22 cellular contexts compared by ENCODE assay signal in the genomic region with DNA sequence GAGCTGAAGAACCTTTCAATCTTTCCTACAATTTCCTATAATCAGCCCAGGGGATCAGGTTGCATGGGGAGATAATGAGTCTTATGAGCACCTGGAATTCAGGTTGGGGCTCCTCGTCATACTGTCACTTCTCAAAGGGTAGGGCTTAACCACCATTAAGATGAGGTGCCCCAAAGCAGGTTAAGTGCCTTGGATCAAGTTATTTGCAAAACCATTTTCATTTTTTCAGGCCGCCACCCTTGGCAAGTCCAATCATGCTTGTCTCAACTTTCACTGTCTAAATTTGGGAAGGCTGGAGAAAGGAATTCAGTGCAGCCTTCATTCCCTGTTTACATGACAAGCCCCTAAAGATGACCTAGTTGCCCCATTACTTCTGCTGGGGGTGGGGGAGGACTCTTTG. TPM values are rescaled to one million over a fixed set of nuclear protein-coding genes. Genes with fewer than 3 reads are reported as not detected.
DNase-seq lines count a peak whose midpoint lies in the region; ATAC-seq, FAIRE-seq and TF ChIP-seq lines count a peak whose summit lies in the region.
"Had no signal": no experiment of that assay in that cellular context is flagged by ENCODE, and none has a peak within 500 bp of the region (broad histone marks: within the 10 kb centered on the region; RNA-seq: fewer than 3 reads in every experiment).

No MANE protein-coding gene starts in this region.

- peaks cover 43% of the 10 kb centered on the region for H3K79me2 ChIP-seq in keratinocyte (ENCODE audit: control insufficient read depth, insufficient read depth, low read length)

- TF ChIP-seq POLR2A in right lobe of liver (IDR thresholded peaks at IDR 0.05), result no peak

- 86% methylated on average over 1 of the region's 2 CpGs for WGBS in right lobe of liver (ENCODE audit: insufficient coverage, low coverage, low lambda C conversion rate, missing lambda C conversion rate)

- H4K20me1 ChIP-seq in keratinocyte (ENCODE audit: control insufficient read depth, extremely low read depth, insufficient read depth, low read length), result no peaks in the 10 kb centered on the region

- peaks cover 40% of the 10 kb centered on the region for H3K36me3 ChIP-seq in RWPE2 (ENCODE audit: low read depth)
- H3K36me3 ChIP-seq in keratinocyte (ENCODE audit: control insufficient read depth in 2 of 2, extremely low read depth in 1 of 2, insufficient read depth in 2 of 2, low read length in 2 of 2), result peaks cover 10 to 23% of the 10 kb centered on the region in 2 experiments
- peaks cover 0 to 17% (median 1%) of the 10 kb centered on the region in 4 donors for H3K36me3 ChIP-seq in right lobe of liver
- H3K36me3 ChIP-seq: gastrocnemius medialis had no signal

- H3K4me2 ChIP-seq in keratinocyte (ENCODE audit: control insufficient read depth, extremely low read depth, insufficient read depth, low read depth, low read length), result peak overlapping the region; percentile 75
- H3K4me2 ChIP-seq: KMS-11 had no signal

- TF ChIP-seq CTCF in RWPE2 (IDR thresholded peaks at IDR 0.05; ENCODE audit: poor library complexity, severe bottlenecking) (no peak), keratinocyte (optimal IDR thresholded peaks at IDR 0.05 in 1 of 3, IDR thresholded peaks at IDR 0.05 in 1 of 3, conservative IDR thresholded peaks at IDR 0.05 in 1 of 3; ENCODE audit: extremely low read depth in 1 of 3, insufficient read depth in 2 of 3, low read length in 3 of 3) (no peak), GM13976 (IDR thresholded peaks at IDR 0.05; ENCODE audit: borderline replicate concordance, control extremely low read depth, extremely low read depth, insufficient read depth, missing control alignments) (no peak), right lobe of liver (IDR thresholded peaks at IDR 0.05) (no peak)

- no peak overlapping the region for H2AFZ ChIP-seq in keratinocyte (ENCODE audit: control insufficient read depth, low read length)

- H3K9ac ChIP-seq in keratinocyte (ENCODE audit: control insufficient read depth, extremely low read depth, insufficient read depth, low read length), result peak overlapping the region; percentile 26
- H3K9ac ChIP-seq: KMS-11 had no signal

- H3K9me3 ChIP-seq in RWPE2 (ENCODE audit: severe bottlenecking) (no peaks in the 10 kb centered on the region), keratinocyte (ENCODE audit: control insufficient read depth, low read depth, low read length) (no peaks in the 10 kb centered on the region), right lobe of liver (no peaks in the 10 kb centered on the region)
- H3K9me3 ChIP-seq: gastrocnemius medialis, mucosa of descending colon had no signal

- H3K27me3 ChIP-seq in RWPE2 (ENCODE audit: insufficient read depth, poor library complexity, severe bottlenecking) (no peaks in the 10 kb centered on the region), keratinocyte (ENCODE audit: control insufficient read depth, extremely low read depth, insufficient read depth, low read length) (no peaks in the 10 kb centered on the region), right lobe of liver (no peaks in the 10 kb centered on the region)
- H3K27me3 ChIP-seq: gastrocnemius medialis had no signal

- dilution Hi-C loops in keratinocyte (cut with MboI; ENCODE audit: extremely low pct_ligation_motif_present, low sequenced_read_pairs), result no loop called here

- H3K9me1 ChIP-seq in keratinocyte (ENCODE audit: control insufficient read depth, extremely low read depth, insufficient read depth, low read length), result no peaks in the 10 kb centered on the region

- H3K4me1 ChIP-seq in RWPE2 (ENCODE audit: insufficient read depth, poor library complexity, severe bottlenecking) (peaks cover 39% of the 10 kb centered on the region), keratinocyte (ENCODE audit: control insufficient read depth, extremely low read depth, insufficient read depth, low read length) (peaks cover 48% of the 10 kb centered on the region), right lobe of liver (peaks cover 0 to 14% (median 6%) of the 10 kb centered on the region in 4 donors)
- H3K4me1 ChIP-seq: gastrocnemius medialis had no signal

- intact Hi-C loops in right lobe of liver (cut with DNase I), result no loop called here

- no peak for FAIRE-seq in keratinocyte (lab: Jason Lieb, UNC)
- FAIRE-seq: colon, endometrium had no signal

- in situ Hi-C loops in GM13976 (cut with MboI; ENCODE audit: low sequenced_read_pairs, unreplicated experiment), result no loop called here

- H3K4me3 ChIP-seq in RWPE2 (ENCODE audit: severe bottlenecking), result no peak overlapping the region
- H3K4me3 ChIP-seq in keratinocyte (ENCODE audit: control insufficient read depth in 2 of 3, extremely low read depth in 1 of 3, insufficient read depth in 2 of 3, low read depth in 1 of 3, low read length in 3 of 3), result peak overlapping the region in 1 of 3 experiments; percentile 44
- no peak overlapping the region for H3K4me3 ChIP-seq in right lobe of liver
- H3K4me3 ChIP-seq: gastrocnemius medialis, mucosa of descending colon, SK-N-MC had no signal

- DNase-seq in COR-L47 (lab: John Stamatoyannopoulos, UW) (peak; percentile 3), NCI-H1436 treated with DMSO at 0.1 percent for 48 hours (lab: John Stamatoyannopoulos, UW) (peak; percentile 9), RWPE2 (ENCODE audit: low spot score) (no peak), keratinocyte (ENCODE audit: low read depth, low spot score) (peak; percentile 45), GM13976 (ENCODE audit: low spot score) (no peak), right lobe of liver (no peak)
- DNase-seq: activated naive CD8-positive, alpha-beta T cell treated with anti-CD3 and anti-CD28 coated beads for 36 hours; activated T-cell treated with anti-CD3 and anti-CD28 coated beads, Interleukin-2, amount 50 U/mL, for 72 hours; CD4-positive, CD25-positive, alpha-beta regulatory T cell; gastrocnemius medialis; mucosa of descending colon; NCI-H1092 treated with DMSO at 0.1 percent for 48 hours; stimulated activated naive CD8-positive, alpha-beta T cell treated with anti-CD3 and anti-CD28 coated beads, Interleukin-15, Interleukin-2, amounts not matched to agents 100 U/mL and 50 U/mL, for 24 hours had no signal

- H3K27ac ChIP-seq in RWPE2 (ENCODE audit: poor library complexity, severe bottlenecking), result peak overlapping the region; percentile 86
- peak overlapping the region; percentile 65 for H3K27ac ChIP-seq in keratinocyte (ENCODE audit: control insufficient read depth, insufficient read depth, low read length)
- H3K27ac ChIP-seq in right lobe of liver, result peak overlapping the region in 1 of 3 donors; percentile 0
- H3K27ac ChIP-seq: gastrocnemius medialis, KMS-11, SK-N-MC had no signal

- ATAC-seq in RWPE2 (ENCODE audit: low read depth), result peak; percentile 67
- ATAC-seq in HG02973 (IDR thresholded peaks at IDR 0.05; ENCODE audit: unreplicated experiment), result no peak
- ATAC-seq in right lobe of liver, result no peak
- ATAC-seq in GM18498 (IDR thresholded peaks at IDR 0.05; ENCODE audit: unreplicated experiment), result no peak
- ATAC-seq: activated T-cell treated with anti-CD3 and anti-CD28 coated beads, Interleukin-2, amount 50 U/mL, for 72 hours; gastrocnemius medialis; HCT116; mucosa of descending colon; Panc1; sciatic nerve; stimulated activated naive CD8-positive, alpha-beta T cell treated with anti-CD3 and anti-CD28 coated beads, Interleukin-15, Interleukin-2, amounts not matched to agents 100 U/mL and 50 U/mL, for 24 hours had no signal

RNA-seq across cellular contexts. Expression of gene TANGO6, which starts 44.9 kb away (rescaled TPM):
- polyA plus RNA-seq in keratinocyte, result 9.4 to 13.1 TPM (median 13.0 TPM) in 3 replicates
- 6.4 TPM for polyA plus RNA-seq in keratinocyte (2011; ENCODE audit: low read depth)
- 6.5 and 9.4 TPM in 2 replicates for polyA plus RNA-seq in keratinocyte (2011; cell fraction: cytosol; rRNA removed)
- 13.4 and 14.3 TPM in 2 replicates for polyA plus RNA-seq in keratinocyte (2011; cell fraction: nucleus; rRNA removed)
- polyA plus RNA-seq in keratinocyte (2012; ENCODE audit: low replicate concordance), result 5.4 and 11.6 TPM in 2 replicates
- polyA minus RNA-seq in keratinocyte, result 51.2 to 113 TPM (median 56.7 TPM) in 3 replicates
- 9.4 TPM for polyA minus RNA-seq in keratinocyte (2011; cell fraction: cytosol; rRNA and poly(A)+ RNA removed)
- polyA minus RNA-seq in keratinocyte (2011; cell fraction: nucleus; rRNA and poly(A)+ RNA removed), result 31.1 and 79.9 TPM in 2 replicates
- total RNA-seq in right lobe of liver, result 10 to 100 TPM; 10.9 to 15.5 (median 14.2) TPM

Comparison
In these comparisons a context has a peak if more than half of its experiments do, and no peak if none do; other contexts are left out.
1. DNase-seq: peak in COR-L47 (single experiment), NCI-H1436 treated with DMSO at 0.1 percent for 48 hours (single experiment) and keratinocyte (single experiment); none in RWPE2 (single experiment), GM13976 (single experiment) and right lobe of liver (0 of 3).